ENCODE assay signal across 1 cellular context in the genomic region with DNA sequence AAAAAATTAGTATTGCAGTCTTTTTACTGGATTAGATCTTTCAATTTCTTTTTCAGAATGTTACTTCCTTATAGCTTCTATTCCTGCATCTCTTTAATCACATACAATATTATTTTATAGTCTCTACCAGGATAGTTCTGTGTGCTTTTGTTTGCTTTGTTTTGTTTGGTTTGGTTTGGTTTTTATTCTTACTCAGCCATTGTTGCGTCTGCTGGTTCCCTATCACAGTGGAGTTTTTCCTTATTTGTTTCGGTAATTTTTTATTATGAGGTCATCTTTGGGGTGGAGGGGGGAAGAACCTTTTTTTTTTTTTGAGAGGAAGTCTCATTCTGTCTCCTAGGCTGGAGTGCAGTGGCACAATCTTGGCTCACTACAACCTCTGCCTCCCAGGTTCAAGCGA.
TF ChIP-seq lines count a peak whose summit lies in the region.

No MANE protein-coding gene starts in this region.

TF ChIP-seq in HepG2, 621 proteins besides CTCF, POLR2A, EP300 and RAD21:
- TF ChIP-seq ATF7 (IDR thresholded peaks at IDR 0.05) (peak; percentile 64), ATF7 (CRISPR knock-in tag; IDR thresholded peaks at IDR 0.05) (no peak), ZNF3 (CRISPR knock-in tag; IDR thresholded peaks at IDR 0.05) (no peak), ATF1 (CRISPR knock-in tag; IDR thresholded peaks at IDR 0.05) (no peak)
